In the genomic region with DNA sequence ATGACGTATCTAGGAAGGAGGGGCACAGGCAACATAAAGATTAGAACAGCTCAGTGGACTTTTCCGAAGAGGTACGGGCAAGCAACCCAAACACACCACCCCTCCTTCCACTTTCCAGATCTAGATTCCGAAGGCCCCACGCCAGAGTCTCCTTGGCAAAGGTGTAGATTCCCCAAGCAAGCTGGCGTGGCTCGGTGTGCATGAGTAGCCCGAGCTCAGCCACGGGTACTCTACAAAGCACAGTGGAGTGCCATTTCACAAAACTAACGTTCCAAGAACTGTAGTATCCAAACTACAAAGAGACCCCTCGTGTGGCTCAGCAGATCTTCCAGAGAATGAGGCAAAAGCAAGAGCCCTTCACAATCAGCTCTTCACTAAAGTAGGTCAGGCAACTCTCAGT, we compare ENCODE assay signal across 22 cellular contexts.
DNase-seq lines count a peak whose midpoint lies in the region; TF ChIP-seq lines count a peak whose summit lies in the region.
"Had no signal": no experiment of that assay in that cellular context is flagged by ENCODE, and none has a peak within 500 bp of the region (broad histone marks: within the 10 kb centered on the region; RNA-seq: fewer than 3 reads in every experiment).

No MANE protein-coding gene starts in this region.

- no peak for TF ChIP-seq EP300 in suprapubic skin (IDR thresholded peaks at IDR 0.05)

- no peaks in the 10 kb centered on the region for H3K9me3 ChIP-seq in suprapubic skin
- H3K9me3 ChIP-seq: neutrophil had no signal

- TF ChIP-seq POLR2A in suprapubic skin (IDR thresholded peaks at IDR 0.05), result no peak

- TF ChIP-seq CTCF in suprapubic skin (IDR thresholded peaks at IDR 0.05), result no peak

- H3K4me1 ChIP-seq in suprapubic skin, result peaks cover 28% of the 10 kb centered on the region

- H3K4me3 ChIP-seq in suprapubic skin, result no peak overlapping the region
- H3K4me3 ChIP-seq: BLaER1 treated with 17β-estradiol and CSF1 and Interleukin-3, amounts not matched to agents 10 nM and 100 nM had no signal

- no peaks in the 10 kb centered on the region for H3K27me3 ChIP-seq in suprapubic skin
- H3K27me3 ChIP-seq: BLaER1 treated with 17β-estradiol and CSF1 and Interleukin-3, amounts not matched to agents 10 nM and 100 nM; neutrophil had no signal

- H3K36me3 ChIP-seq in suprapubic skin, result peaks cover 27% of the 10 kb centered on the region

- H3K27ac ChIP-seq in suprapubic skin, result peak overlapping the region; percentile 70
- H3K27ac ChIP-seq: 22Rv1; BLaER1 treated with 17β-estradiol and CSF1 and Interleukin-3, amounts not matched to agents 10 nM and 100 nM; neutrophil had no signal

- DNase-seq in NCI-H446 (lab: John Stamatoyannopoulos, UW), result peak; percentile 19 to 55
- no peak for DNase-seq in NCI-H446 treated with DMSO at 0.1 percent for 48 hours (lab: John Stamatoyannopoulos, UW)
- peak; percentile 80 for DNase-seq in cerebellum (ENCODE audit: low spot score)
- peak; percentile 50 for DNase-seq in medulla oblongata (ENCODE audit: extremely low spot score)
- no peak for DNase-seq in suprapubic skin (ENCODE audit: low spot score in 2 of 2)
- DNase-seq in iPS-NIHi7 (ENCODE audit: extremely low spot score), result no peak
- DNase-seq in NCI-H1092 treated with DMSO at 0.1 percent for 48 hours (lab: John Stamatoyannopoulos, UW), result no peak
- DNase-seq in stimulated activated CD4-positive, alpha-beta T cell treated with anti-CD3 and anti-CD28 coated beads, Interleukin-4, amount 100 ng/mL, for 1 hour, result no peak
- DNase-seq: activated CD8-positive, alpha-beta memory T cell treated with anti-CD3 and anti-CD28 coated beads, Interleukin-2, amount 50 U/mL, for 48 hours; activated CD8-positive, alpha-beta T cell treated with anti-CD3 and anti-CD28 coated beads for 36 hours; activated naive CD4-positive, alpha-beta T cell treated with anti-CD3 and anti-CD28 coated beads for 36 hours; foreskin melanocyte; Kasumi-1; NCI-H1417 treated with DMSO at 0.1 percent for 48 hours; NCI-H2081 treated with DMSO at 0.1 percent for 48 hours; NCI-H226; SHP77 treated with DMSO at 0.1 percent for 48 hours; stimulated activated CD4-positive, alpha-beta T cell treated with anti-CD3 and anti-CD28 coated beads, Interleukin-12 subunit alpha, Interleukin-12 subunit beta, amount 100 ng/mL, for 4 hours; stimulated activated CD4-positive, alpha-beta T cell treated with anti-CD3 and anti-CD28 coated beads, Interleukin-4, amount 100 ng/mL, for 24 hours had no signal

- WGBS in suprapubic skin, result 54% methylated on average over 11 of the region's 11 CpGs

Comparison
In these comparisons a context has a peak if more than half of its experiments do, and no peak if none do; other contexts are left out.
1. DNase-seq: peak in NCI-H446 (2 of 2), cerebellum (single experiment) and medulla oblongata (single experiment); none in NCI-H446 treated with DMSO at 0.1 percent for 48 hours (single experiment), suprapubic skin (0 of 2), iPS-NIHi7 (single experiment), NCI-H1092 treated with DMSO at 0.1 percent for 48 hours (single experiment) and stimulated activated CD4-positive, alpha-beta T cell treated with anti-CD3 and anti-CD28 coated beads, Interleukin-4, amount 100 ng/mL, for 1 hour (single experiment).